ENCODE assay signal across 1 cellular context in the genomic region with DNA sequence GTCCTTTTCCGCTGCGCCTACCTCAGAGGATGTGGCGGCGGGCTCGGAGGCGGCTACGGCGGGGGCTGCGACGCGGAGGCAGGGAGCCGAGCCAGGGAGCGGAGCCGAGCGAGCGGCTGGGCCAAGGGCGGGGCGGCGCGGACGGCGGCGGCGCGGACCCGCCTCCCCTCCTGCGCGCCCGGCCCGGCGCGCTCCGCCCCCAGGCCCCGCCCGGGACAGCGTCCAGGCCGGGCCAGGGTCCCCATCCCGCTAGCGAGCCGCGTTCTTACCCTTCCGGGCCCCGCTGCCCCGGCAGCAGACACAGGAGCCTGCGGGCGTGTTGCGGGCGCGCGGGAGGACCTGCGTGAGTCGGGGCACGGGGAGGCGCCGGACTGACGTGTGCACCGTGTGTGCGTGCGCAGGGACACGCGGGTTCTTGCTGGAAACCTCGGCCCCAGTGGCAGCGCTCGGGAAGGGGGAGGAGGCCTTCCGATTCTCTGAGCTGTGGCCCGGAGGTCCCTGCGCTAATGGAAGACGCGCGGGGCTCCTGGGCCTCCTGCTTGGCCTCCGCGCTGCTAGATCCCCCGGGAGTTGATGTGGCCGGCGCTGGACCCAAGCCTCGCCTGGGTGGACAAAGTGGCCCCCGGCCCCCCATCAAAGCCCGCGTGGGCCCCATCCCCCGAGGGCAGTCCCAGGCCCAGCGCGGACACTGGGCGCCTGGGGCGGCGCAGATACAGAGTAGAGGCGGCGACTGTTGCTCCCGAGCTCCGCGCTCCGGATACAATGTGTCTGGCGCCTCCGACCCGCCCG.
A peak's percentile ranks its signal among the peaks of the same experiment; 100 is the strongest.
TF ChIP-seq lines count a peak whose summit lies in the region.

A gene with protein sequence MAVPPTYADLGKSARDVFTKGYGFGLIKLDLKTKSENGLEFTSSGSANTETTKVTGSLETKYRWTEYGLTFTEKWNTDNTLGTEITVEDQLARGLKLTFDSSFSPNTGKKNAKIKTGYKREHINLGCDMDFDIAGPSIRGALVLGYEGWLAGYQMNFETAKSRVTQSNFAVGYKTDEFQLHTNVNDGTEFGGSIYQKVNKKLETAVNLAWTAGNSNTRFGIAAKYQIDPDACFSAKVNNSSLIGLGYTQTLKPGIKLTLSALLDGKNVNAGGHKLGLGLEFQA (minus strand): TSS at position 350 of the 789 bp plus-strand sequence. CDS start 11,963 bp downstream, outside the sequence.

TF ChIP-seq in HepG2, 621 proteins besides CTCF, POLR2A, EP300 and RAD21 (continued from another document and continues in another):
- TF ChIP-seq, protein P1, sequence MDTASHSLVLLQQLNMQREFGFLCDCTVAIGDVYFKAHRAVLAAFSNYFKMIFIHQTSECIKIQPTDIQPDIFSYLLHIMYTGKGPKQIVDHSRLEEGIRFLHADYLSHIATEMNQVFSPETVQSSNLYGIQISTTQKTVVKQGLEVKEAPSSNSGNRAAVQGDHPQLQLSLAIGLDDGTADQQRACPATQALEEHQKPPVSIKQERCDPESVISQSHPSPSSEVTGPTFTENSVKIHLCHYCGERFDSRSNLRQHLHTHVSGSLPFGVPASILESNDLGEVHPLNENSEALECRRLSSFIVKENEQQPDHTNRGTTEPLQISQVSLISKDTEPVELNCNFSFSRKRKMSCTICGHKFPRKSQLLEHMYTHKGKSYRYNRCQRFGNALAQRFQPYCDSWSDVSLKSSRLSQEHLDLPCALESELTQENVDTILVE (CRISPR knock-in tag; IDR thresholded peaks at IDR 0.05) = 0 out of 2 replicates have a peak, but pooled peaks have one; percentile 28
- TF ChIP-seq HOXA7 (CRISPR knock-in tag; IDR thresholded peaks at IDR 0.05) (no peak), ZNF552 (CRISPR knock-in tag; IDR thresholded peaks at IDR 0.05; ENCODE audit: borderline replicate concordance) (peak; percentile 58; the same call in 1 of the 2 replicates), REL (CRISPR knock-in tag; conservative IDR thresholded peaks at IDR 0.05) (peak; percentile 79), ZNF766 (CRISPR knock-in tag; IDR thresholded peaks at IDR 0.05; ENCODE audit: borderline replicate concordance) (peak; percentile 71; the same call in 1 of the 2 replicates), ZMAT3 (CRISPR knock-in tag; conservative IDR thresholded peaks at IDR 0.05) (peak; percentile 96), ZNF549 (CRISPR knock-in tag; IDR thresholded peaks at IDR 0.05) (no peak), ZNF124 (CRISPR knock-in tag; IDR thresholded peaks at IDR 0.05) (no peak; the same call in 1 of the 2 replicates), ARNT2 (CRISPR knock-in tag; IDR thresholded peaks at IDR 0.05; ENCODE audit: low read depth) (peak; percentile 40; the same call in 1 of the 2 replicates), MED8 (CRISPR knock-in tag; IDR thresholded peaks at IDR 0.05; ENCODE audit: insufficient replicate concordance) (peak; percentile 69), CREB1 (IDR thresholded peaks at IDR 0.05) (no peak), CREB1 (CRISPR knock-in tag; IDR thresholded peaks at IDR 0.05) (no peak), ONECUT2 (CRISPR knock-in tag; IDR thresholded peaks at IDR 0.05) (no peak), CHCHD3 (CRISPR knock-in tag; IDR thresholded peaks at IDR 0.05) (no peak; the same call in 1 of the 2 replicates), ZNF557 (CRISPR knock-in tag; IDR thresholded peaks at IDR 0.05) (0 out of 2 replicates have a peak, but pooled peaks have one; percentile 47), TCF7L2 (IDR thresholded peaks at IDR 0.05; ENCODE audit: low read depth, low read length) (no peak), RXRA (CRISPR knock-in tag; IDR thresholded peaks at IDR 0.05) (peak; percentile 59; the same call in 1 of the 2 replicates), ZNF782 (CRISPR knock-in tag; IDR thresholded peaks at IDR 0.05; ENCODE audit: borderline replicate concordance) (no peak), AGO1 (IDR thresholded peaks at IDR 0.05; ENCODE audit: low read depth, low read length, poor library complexity, severe bottlenecking) (no peak), CHD2 (IDR thresholded peaks at IDR 0.05; ENCODE audit: low read depth, low read length) (no peak), ZNF256 (CRISPR knock-in tag; conservative IDR thresholded peaks at IDR 0.05) (no peak), SATB2 (CRISPR knock-in tag; IDR thresholded peaks at IDR 0.05) (no peak; the same call in 1 of the 2 replicates), MBNL3 (CRISPR knock-in tag; conservative IDR thresholded peaks at IDR 0.05) (no peak), RAD51 (IDR thresholded peaks at IDR 0.05; ENCODE audit: borderline replicate concordance) (no peak), ZNF33A (CRISPR knock-in tag; IDR thresholded peaks at IDR 0.05; ENCODE audit: borderline replicate concordance) (no peak), ZNF577 (CRISPR knock-in tag; IDR thresholded peaks at IDR 0.05; ENCODE audit: borderline replicate concordance, low read depth) (no peak), MEF2D (CRISPR knock-in tag; IDR thresholded peaks at IDR 0.05) (peak; percentile 9), ZNF496 (CRISPR knock-in tag; IDR thresholded peaks at IDR 0.05; ENCODE audit: insufficient replicate concordance) (no peak), SAP130 (CRISPR knock-in tag; IDR thresholded peaks at IDR 0.05; ENCODE audit: low read depth) (peak; percentile 72), CEBPB (IDR thresholded peaks at IDR 0.05; ENCODE audit: borderline replicate concordance, low read depth, low read length) (no peak), FOXK2 (IDR thresholded peaks at IDR 0.05) (no peak), ZFP36L1 (CRISPR knock-in tag; IDR thresholded peaks at IDR 0.05) (0 out of 2 replicates have a peak, but pooled peaks have one; percentile 52), ZNF205 (CRISPR knock-in tag; IDR thresholded peaks at IDR 0.05) (peak; percentile 52; the same call in 1 of the 2 replicates), ZNF224 (CRISPR knock-in tag; IDR thresholded peaks at IDR 0.05) (peak; percentile 81; the same call in 1 of the 2 replicates), ZNF160 (CRISPR knock-in tag; IDR thresholded peaks at IDR 0.05) (peak; percentile 81; the same call in 1 of the 2 replicates), ZNF672 (CRISPR knock-in tag; IDR thresholded peaks at IDR 0.05) (0 out of 2 replicates have a peak, but pooled peaks have one; percentile 79), HIVEP1 (CRISPR knock-in tag; IDR thresholded peaks at IDR 0.05) (no peak), ZSCAN20 (CRISPR knock-in tag; IDR thresholded peaks at IDR 0.05; ENCODE audit: borderline replicate concordance) (0 out of 2 replicates have a peak, but pooled peaks have one; percentile 30), WIZ (CRISPR knock-in tag; IDR thresholded peaks at IDR 0.05) (peak; percentile 63; the same call in 1 of the 2 replicates), RORA (CRISPR knock-in tag; IDR thresholded peaks at IDR 0.05) (no peak), NFKBIZ (CRISPR knock-in tag; IDR thresholded peaks at IDR 0.05) (0 out of 2 replicates have a peak, but pooled peaks have one; percentile 24), ZNF558 (CRISPR knock-in tag; IDR thresholded peaks at IDR 0.05; ENCODE audit: borderline replicate concordance) (peak; percentile 81; the same call in 1 of the 2 replicates)
- TF ChIP-seq, protein P2, sequence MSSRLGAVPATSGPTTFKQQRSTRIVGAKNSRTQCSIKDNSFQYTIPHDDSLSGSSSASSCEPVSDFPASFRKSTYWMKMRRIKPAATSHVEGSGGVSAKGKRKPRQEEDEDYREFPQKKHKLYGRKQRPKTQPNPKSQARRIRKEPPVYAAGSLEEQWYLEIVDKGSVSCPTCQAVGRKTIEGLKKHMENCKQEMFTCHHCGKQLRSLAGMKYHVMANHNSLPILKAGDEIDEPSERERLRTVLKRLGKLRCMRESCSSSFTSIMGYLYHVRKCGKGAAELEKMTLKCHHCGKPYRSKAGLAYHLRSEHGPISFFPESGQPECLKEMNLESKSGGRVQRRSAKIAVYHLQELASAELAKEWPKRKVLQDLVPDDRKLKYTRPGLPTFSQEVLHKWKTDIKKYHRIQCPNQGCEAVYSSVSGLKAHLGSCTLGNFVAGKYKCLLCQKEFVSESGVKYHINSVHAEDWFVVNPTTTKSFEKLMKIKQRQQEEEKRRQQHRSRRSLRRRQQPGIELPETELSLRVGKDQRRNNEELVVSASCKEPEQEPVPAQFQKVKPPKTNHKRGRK (CRISPR knock-in tag; IDR thresholded peaks at IDR 0.05) = no peak
- TF ChIP-seq, protein P3, sequence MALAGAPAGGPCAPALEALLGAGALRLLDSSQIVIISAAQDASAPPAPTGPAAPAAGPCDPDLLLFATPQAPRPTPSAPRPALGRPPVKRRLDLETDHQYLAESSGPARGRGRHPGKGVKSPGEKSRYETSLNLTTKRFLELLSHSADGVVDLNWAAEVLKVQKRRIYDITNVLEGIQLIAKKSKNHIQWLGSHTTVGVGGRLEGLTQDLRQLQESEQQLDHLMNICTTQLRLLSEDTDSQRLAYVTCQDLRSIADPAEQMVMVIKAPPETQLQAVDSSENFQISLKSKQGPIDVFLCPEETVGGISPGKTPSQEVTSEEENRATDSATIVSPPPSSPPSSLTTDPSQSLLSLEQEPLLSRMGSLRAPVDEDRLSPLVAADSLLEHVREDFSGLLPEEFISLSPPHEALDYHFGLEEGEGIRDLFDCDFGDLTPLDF (CRISPR knock-in tag; IDR thresholded peaks at IDR 0.05) = peak; percentile 8
- TF ChIP-seq, protein P4, sequence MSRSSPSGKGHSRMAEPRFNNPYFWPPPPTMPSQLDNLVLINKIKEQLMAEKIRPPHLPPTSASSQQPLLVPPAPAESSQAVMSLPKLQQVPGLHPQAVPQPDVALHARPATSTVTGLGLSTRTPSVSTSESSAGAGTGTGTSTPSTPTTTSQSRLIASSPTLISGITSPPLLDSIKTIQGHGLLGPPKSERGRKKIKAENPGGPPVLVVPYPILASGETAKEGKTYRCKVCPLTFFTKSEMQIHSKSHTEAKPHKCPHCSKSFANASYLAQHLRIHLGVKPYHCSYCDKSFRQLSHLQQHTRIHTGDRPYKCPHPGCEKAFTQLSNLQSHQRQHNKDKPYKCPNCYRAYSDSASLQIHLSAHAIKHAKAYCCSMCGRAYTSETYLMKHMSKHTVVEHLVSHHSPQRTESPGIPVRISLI (CRISPR knock-in tag; IDR thresholded peaks at IDR 0.05; ENCODE audit: borderline replicate concordance) = 0 out of 2 replicates have a peak, but pooled peaks have one; percentile 7
- TF ChIP-seq, protein P5, sequence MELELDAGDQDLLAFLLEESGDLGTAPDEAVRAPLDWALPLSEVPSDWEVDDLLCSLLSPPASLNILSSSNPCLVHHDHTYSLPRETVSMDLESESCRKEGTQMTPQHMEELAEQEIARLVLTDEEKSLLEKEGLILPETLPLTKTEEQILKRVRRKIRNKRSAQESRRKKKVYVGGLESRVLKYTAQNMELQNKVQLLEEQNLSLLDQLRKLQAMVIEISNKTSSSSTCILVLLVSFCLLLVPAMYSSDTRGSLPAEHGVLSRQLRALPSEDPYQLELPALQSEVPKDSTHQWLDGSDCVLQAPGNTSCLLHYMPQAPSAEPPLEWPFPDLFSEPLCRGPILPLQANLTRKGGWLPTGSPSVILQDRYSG (CRISPR knock-in tag; IDR thresholded peaks at IDR 0.05) = 0 out of 2 replicates have a peak, but pooled peaks have one; percentile 39
- TF ChIP-seq, protein P6, sequence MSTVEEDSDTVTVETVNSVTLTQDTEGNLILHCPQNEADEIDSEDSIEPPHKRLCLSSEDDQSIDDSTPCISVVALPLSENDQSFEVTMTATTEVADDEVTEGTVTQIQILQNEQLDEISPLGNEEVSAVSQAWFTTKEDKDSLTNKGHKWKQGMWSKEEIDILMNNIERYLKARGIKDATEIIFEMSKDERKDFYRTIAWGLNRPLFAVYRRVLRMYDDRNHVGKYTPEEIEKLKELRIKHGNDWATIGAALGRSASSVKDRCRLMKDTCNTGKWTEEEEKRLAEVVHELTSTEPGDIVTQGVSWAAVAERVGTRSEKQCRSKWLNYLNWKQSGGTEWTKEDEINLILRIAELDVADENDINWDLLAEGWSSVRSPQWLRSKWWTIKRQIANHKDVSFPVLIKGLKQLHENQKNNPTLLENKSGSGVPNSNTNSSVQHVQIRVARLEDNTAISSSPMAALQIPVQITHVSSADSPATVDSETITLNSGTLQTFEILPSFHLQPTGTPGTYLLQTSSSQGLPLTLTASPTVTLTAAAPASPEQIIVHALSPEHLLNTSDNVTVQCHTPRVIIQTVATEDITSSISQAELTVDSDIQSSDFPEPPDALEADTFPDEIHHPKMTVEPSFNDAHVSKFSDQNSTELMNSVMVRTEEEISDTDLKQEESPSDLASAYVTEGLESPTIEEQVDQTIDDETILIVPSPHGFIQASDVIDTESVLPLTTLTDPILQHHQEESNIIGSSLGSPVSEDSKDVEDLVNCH (CRISPR knock-in tag; IDR thresholded peaks at IDR 0.05) = no peak
- TF ChIP-seq, protein P7, sequence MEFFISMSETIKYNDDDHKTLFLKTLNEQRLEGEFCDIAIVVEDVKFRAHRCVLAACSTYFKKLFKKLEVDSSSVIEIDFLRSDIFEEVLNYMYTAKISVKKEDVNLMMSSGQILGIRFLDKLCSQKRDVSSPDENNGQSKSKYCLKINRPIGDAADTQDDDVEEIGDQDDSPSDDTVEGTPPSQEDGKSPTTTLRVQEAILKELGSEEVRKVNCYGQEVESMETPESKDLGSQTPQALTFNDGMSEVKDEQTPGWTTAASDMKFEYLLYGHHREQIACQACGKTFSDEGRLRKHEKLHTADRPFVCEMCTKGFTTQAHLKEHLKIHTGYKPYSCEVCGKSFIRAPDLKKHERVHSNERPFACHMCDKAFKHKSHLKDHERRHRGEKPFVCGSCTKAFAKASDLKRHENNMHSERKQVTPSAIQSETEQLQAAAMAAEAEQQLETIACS (CRISPR knock-in tag; IDR thresholded peaks at IDR 0.05) = peak; percentile 62; the same call in 1 of the 2 replicates
- TF ChIP-seq, protein P8, sequence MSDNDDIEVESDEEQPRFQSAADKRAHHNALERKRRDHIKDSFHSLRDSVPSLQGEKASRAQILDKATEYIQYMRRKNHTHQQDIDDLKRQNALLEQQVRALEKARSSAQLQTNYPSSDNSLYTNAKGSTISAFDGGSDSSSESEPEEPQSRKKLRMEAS (IDR thresholded peaks at IDR 0.05) = peak; percentile 7; the same call in 1 of the 2 replicates
- TF ChIP-seq, protein P9, sequence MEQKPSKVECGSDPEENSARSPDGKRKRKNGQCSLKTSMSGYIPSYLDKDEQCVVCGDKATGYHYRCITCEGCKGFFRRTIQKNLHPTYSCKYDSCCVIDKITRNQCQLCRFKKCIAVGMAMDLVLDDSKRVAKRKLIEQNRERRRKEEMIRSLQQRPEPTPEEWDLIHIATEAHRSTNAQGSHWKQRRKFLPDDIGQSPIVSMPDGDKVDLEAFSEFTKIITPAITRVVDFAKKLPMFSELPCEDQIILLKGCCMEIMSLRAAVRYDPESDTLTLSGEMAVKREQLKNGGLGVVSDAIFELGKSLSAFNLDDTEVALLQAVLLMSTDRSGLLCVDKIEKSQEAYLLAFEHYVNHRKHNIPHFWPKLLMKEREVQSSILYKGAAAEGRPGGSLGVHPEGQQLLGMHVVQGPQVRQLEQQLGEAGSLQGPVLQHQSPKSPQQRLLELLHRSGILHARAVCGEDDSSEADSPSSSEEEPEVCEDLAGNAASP (CRISPR knock-in tag; IDR thresholded peaks at IDR 0.05; ENCODE audit: borderline replicate concordance) = no peak
- TF ChIP-seq, protein P10, sequence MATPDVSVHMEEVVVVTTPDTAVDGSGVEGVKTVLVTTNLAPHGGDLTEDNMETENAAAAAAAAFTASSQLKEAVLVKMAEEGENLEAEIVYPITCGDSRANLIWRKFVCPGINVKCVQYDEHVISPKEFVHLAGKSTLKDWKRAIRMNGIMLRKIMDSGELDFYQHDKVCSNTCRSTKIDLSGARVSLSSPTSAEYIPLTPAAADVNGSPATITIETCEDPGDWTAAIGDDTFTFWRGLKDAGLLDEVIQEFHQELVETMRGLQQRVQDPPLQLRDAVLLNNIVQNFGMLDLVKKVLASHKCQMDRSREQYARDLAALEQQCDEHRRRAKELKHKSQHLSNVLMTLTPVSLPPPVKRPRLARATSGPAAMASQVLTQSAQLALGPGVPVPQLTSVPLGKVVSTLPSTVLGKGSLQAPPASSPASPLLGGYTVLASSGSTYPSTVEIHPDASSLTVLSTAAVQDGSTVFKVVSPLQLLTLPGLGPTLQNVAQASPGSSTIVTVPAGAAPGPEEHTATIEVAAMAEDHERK (CRISPR knock-in tag; IDR thresholded peaks at IDR 0.05; ENCODE audit: low read depth) = peak; percentile 23; the same call in 1 of the 2 replicates
